In genomic region chr7:117502338-117502737, GRCh38 we compare ENCODE assay signal across 10 cellular contexts. TPM values are rescaled to one million over a fixed set of nuclear protein-coding genes. Genes with fewer than 3 reads are reported as not detected.
"Had no signal": no experiment of that assay in that cellular context is flagged by ENCODE, and none has a peak within 500 bp of the region (broad histone marks: within the 10 kb centered on the region; RNA-seq: fewer than 3 reads in every experiment).

No MANE protein-coding gene starts in this region.

- H3K27me3 Mint-ChIP-seq: IgD-negative memory B cell had no signal

- H3K36me3 Mint-ChIP-seq: IgD-negative memory B cell had no signal

- H3K4me3 ChIP-seq: GM23338 had no signal

- H3K9me3 Mint-ChIP-seq: GM23338, H9 had no signal

- H3K4me1 Mint-ChIP-seq: IgD-negative memory B cell had no signal

- H3K27ac Mint-ChIP-seq: GM23338, H9, IgD-negative memory B cell had no signal

- DNase-seq: H9, HCEC 1CT, KBM-7 had no signal

- H3K27ac ChIP-seq: HL-60 had no signal

- FAIRE-seq: H1, H54, HepG2 had no signal

- H3K4me3 Mint-ChIP-seq: GM23338, H9, IgD-negative memory B cell had no signal

- ATAC-seq: GM23338, HepG2 had no signal

RNA-seq across cellular contexts. Expression of gene CFTR, which starts 22.5 kb away (rescaled TPM):
- total RNA-seq: HepG2, HT1080 had no signal
- polyA plus RNA-seq: HepG2, IgD-negative memory B cell had no signal
